In genomic region chr6:79544939-79545450, GRCh38 we compare ENCODE assay signal across 8 cellular contexts. TPM values are rescaled to one million over a fixed set of nuclear protein-coding genes. Genes with fewer than 3 reads are reported as not detected.
DNase-seq lines count a peak whose midpoint lies in the region; ATAC-seq and TF ChIP-seq lines count a peak whose summit lies in the region.

No MANE protein-coding gene starts in this region.

- TF ChIP-seq CTCF in spleen (IDR thresholded peaks at IDR 0.05 in 8 of 11, conservative IDR thresholded peaks at IDR 0.05 in 3 of 11), result peak in 8 of 11 experiments; percentile 6 to 52 (median 42)

- intact Hi-C loops in spleen (cut with DNase I; ENCODE audit: low total_unique reads), result no loop called here

- peak; percentile 83 for ATAC-seq in GM21528 (IDR thresholded peaks at IDR 0.05; ENCODE audit: low FRiP score, unreplicated experiment)

- peak overlapping the region in 1 of 8 donors; percentile 1 for H3K4me3 ChIP-seq in spleen

- H3K27ac ChIP-seq in spleen, result peak overlapping the region in 7 of 8 donors; percentile 2 to 54 (median 11)

- no peaks in the 10 kb centered on the region for H3K36me3 ChIP-seq in spleen

- H3K4me1 ChIP-seq in spleen, result peaks cover 4 to 20% (median 13%) of the 10 kb centered on the region in 6 donors

- DNase-seq in ELF-1 (ENCODE audit: low read depth, low spot score) (peak; percentile 96), HS-5 (ENCODE audit: low read depth) (peak; percentile 97), NOMO-1 (lab: John Stamatoyannopoulos, UW; ENCODE audit: unreplicated experiment in 2 of 2) (peak; percentile 86 to 97), cerebellar cortex (ENCODE audit: low spot score) (peak; percentile 94), iris pigment epithelial cell (ENCODE audit: low read depth) (peak; percentile 100), spleen (no peak), NCI-H2029 (lab: John Stamatoyannopoulos, UW) (no peak)

- no peaks in the 10 kb centered on the region for H3K9me3 ChIP-seq in spleen

- WGBS in spleen, 5 donors, result 13 to 24% (median 17%) methylated on average over 7 of the region's 7 CpGs

- TF ChIP-seq POLR2A in spleen (IDR thresholded peaks at IDR 0.05), result no peak

- no peaks in the 10 kb centered on the region for H3K27me3 ChIP-seq in spleen (replicated peaks in 1 of 7)

RNA-seq across cellular contexts. Expression of gene LCA5, which starts 7.8 kb away (rescaled TPM):
- 1 to 10 TPM; 1.7 to 3.5 (median 2.3) TPM for total RNA-seq in spleen
- under 1 TPM; 0.43 to 0.51 (median 0.50) TPM for polyA plus RNA-seq in spleen

Comparison
In these comparisons a context has a peak if more than half of its experiments do, and no peak if none do; other contexts are left out.
1. DNase-seq: peak in ELF-1 (single experiment), HS-5 (single experiment), NOMO-1 (2 of 2), cerebellar cortex (single experiment) and iris pigment epithelial cell (single experiment); none in spleen (single experiment) and NCI-H2029 (single experiment).